25 cellular contexts compared by ENCODE assay signal in the genomic region with DNA sequence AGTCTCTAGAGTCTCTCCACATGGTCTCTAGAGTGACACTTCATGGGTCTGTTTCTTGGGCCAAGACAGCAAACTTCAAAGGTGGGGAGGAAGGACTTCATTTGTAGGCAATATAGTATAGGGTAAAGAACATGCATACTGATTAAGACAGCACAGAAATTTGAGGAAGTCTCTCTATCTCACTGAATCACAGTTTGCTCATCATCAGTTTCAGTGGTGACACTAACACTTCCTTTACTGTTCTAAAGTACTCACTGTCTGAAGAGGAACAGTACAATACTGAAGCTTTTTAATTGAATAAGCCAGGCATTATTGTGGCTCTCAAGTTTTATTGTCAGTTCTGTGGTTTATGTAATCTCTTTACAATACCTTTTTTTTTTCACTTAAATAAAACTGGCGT.
DNase-seq lines count a peak whose midpoint lies in the region; ATAC-seq and TF ChIP-seq lines count a peak whose summit lies in the region.
"Had no signal": no experiment of that assay in that cellular context is flagged by ENCODE, and none has a peak within 500 bp of the region (broad histone marks: within the 10 kb centered on the region; RNA-seq: fewer than 3 reads in every experiment).

No MANE protein-coding gene starts in this region.

- peak; percentile 55 for ATAC-seq in GM21515 (IDR thresholded peaks at IDR 0.05; ENCODE audit: unreplicated experiment)
- peak; percentile 100 for ATAC-seq in HG03103 (IDR thresholded peaks at IDR 0.05; ENCODE audit: low read depth, unreplicated experiment)
- no peak for ATAC-seq in GM21576 (IDR thresholded peaks at IDR 0.05; ENCODE audit: unreplicated experiment)
- ATAC-seq: activated CD4-positive, alpha-beta T cell treated with anti-CD3 and anti-CD28 coated beads for 36 hours; HepG2; left lung; PC-3 had no signal

- in situ Hi-C loops in GM13976 (cut with MboI; ENCODE audit: low sequenced_read_pairs, unreplicated experiment) = no loop called here

- no peak for TF ChIP-seq CTCF in GM13976 (IDR thresholded peaks at IDR 0.05; ENCODE audit: borderline replicate concordance, control extremely low read depth, extremely low read depth, insufficient read depth, missing control alignments)

- peak; percentile 4 for DNase-seq in GM13976 (ENCODE audit: low spot score)
- peak; percentile 49 for DNase-seq in OCI-M1 (lab: John Stamatoyannopoulos, UW)
- DNase-seq in NCI-H345 (lab: John Stamatoyannopoulos, UW) = no peak
- DNase-seq in RKO (ENCODE audit: low spot score) = no peak
- DNase-seq: activated CD4-positive, alpha-beta T cell treated with anti-CD3 and anti-CD28 coated beads for 36 hours; activated naive CD4-positive, alpha-beta T cell treated with anti-CD3 and anti-CD28 coated beads, Interleukin-2, amount 50 U/mL, for 16 hours; cerebellar nuclear complex; dermis blood vessel endothelial cell; EL; endodermal cell; HCEC 1CT; left lung; NCI-H1048; NCI-H1694; NCI-H510A; nephron progenitor cell; PC-3; SK-N-SH; stimulated activated CD4-positive, alpha-beta T cell treated with anti-CD3 and anti-CD28 coated beads, Interleukin-15, amount 100 ng/mL, for 24 hours; stimulated activated CD4-positive, alpha-beta T cell treated with anti-CD3 and anti-CD28 coated beads, Interleukin-4, amount 100 ng/mL, for 4 hours; transverse colon had no signal

Comparison
In these comparisons a context has a peak if more than half of its experiments do, and no peak if none do; other contexts are left out.
1. DNase-seq: peak in GM13976 (single experiment) and OCI-M1 (single experiment); none in NCI-H345 (single experiment) and RKO (single experiment).